Comparison of ENCODE assay signal across 1 cellular context in genomic region chr5:127040779-127041520, GRCh38.
TF ChIP-seq lines count a peak whose summit lies in the region.

No MANE protein-coding gene starts in this region.

TF ChIP-seq in GM23338, 12 proteins besides CTCF, POLR2A, EP300 and RAD21 (continued from another document):
- no peak for TF ChIP-seq REST (IDR thresholded peaks at IDR 0.05; ENCODE audit: unreplicated experiment)
- TF ChIP-seq EZH2phosphoT487 (IDR thresholded peaks at IDR 0.05; ENCODE audit: unreplicated experiment), result no peak
- TF ChIP-seq ZNF331 (CRISPR knock-in tag; IDR thresholded peaks at IDR 0.05; ENCODE audit: low read depth), result no peak
- no peak for TF ChIP-seq ZNF462 (CRISPR knock-in tag; IDR thresholded peaks at IDR 0.05)
